8 cellular contexts compared by ENCODE assay signal in the genomic region with DNA sequence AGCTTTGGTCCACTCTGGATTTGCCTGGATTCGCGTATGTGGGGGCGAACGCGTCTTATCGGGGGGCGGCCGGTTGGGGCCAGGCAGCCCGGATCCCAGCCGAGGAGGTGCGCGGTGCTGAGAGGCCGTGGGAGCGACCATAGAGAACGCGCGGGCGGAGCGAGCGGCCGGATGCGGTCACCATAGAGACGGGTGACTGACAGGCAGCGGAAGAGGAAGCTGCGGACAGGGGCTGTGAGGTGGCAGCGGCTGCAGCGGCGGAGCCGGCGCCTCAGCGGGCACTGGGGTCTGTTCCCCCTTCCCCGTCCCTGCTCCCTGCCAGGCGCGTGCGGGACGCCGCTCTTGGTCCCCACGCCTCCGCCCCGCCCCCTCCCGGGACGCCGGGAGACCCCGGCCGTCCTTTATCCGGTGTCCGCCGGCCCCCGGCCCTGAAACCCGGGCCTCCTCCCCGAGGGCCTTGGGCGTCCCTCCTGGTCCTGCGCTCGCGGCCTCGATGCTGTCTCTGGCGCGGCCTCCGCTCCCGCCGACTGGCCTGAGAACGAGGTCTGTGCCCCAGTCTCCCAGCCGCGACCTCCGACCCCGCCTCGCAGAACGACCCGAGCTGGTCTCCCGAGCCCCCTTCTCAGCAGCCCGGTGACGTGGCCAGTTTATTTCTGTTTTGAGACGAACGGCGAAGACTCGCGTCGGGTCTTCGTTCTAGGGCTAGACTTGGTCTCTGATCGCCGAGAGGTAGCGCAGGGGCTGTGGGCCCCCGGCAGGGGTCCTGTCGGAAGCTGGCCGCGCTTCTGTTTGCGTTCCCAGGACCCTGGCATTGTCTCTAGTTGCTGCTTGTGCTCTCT. TPM values are rescaled to one million over a fixed set of nuclear protein-coding genes. Genes with fewer than 3 reads are reported as not detected.
DNase-seq lines count a peak whose midpoint lies in the region; ATAC-seq and TF ChIP-seq lines count a peak whose summit lies in the region.

A gene with protein sequence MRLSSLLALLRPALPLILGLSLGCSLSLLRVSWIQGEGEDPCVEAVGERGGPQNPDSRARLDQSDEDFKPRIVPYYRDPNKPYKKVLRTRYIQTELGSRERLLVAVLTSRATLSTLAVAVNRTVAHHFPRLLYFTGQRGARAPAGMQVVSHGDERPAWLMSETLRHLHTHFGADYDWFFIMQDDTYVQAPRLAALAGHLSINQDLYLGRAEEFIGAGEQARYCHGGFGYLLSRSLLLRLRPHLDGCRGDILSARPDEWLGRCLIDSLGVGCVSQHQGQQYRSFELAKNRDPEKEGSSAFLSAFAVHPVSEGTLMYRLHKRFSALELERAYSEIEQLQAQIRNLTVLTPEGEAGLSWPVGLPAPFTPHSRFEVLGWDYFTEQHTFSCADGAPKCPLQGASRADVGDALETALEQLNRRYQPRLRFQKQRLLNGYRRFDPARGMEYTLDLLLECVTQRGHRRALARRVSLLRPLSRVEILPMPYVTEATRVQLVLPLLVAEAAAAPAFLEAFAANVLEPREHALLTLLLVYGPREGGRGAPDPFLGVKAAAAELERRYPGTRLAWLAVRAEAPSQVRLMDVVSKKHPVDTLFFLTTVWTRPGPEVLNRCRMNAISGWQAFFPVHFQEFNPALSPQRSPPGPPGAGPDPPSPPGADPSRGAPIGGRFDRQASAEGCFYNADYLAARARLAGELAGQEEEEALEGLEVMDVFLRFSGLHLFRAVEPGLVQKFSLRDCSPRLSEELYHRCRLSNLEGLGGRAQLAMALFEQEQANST (plus strand): TSS at position 212 of the 839 bp plus-strand sequence. CDS start 1,529 bp downstream, outside the sequence.

- POLR2A ChIA-PET in activated CD4-positive, alpha-beta memory T cell treated with anti-CD3 and anti-CD28 coated beads for 36 hours (lab: Charles Lee), result interaction anchor here (0.6 to 3.1 kb wide), 2 partner anchors 11 to 215 kb away, joined by 3 to 19 read pairs; no protein-coding TSS in a partner anchor

- WGBS in lower leg skin, 2 donors, result 0% methylated on average over 26 to 29 of the region's 87 CpGs

- H3K4me3 ChIP-seq in lower leg skin (ENCODE audit: low read depth, poor library complexity, severe bottlenecking), result peak within 1 kb of the TSS; percentile 95

- H3K9me3 Mint-ChIP-seq in activated CD4-positive, alpha-beta memory T cell treated with anti-CD3 and anti-CD28 coated beads for 36 hours, result no peaks in the 10 kb centered on the region

- no peaks in the 10 kb centered on the region for H3K27me3 Mint-ChIP-seq in activated CD4-positive, alpha-beta memory T cell treated with anti-CD3 and anti-CD28 coated beads for 36 hours

- peaks cover 23% of the 10 kb centered on the region for H3K36me3 Mint-ChIP-seq in activated CD4-positive, alpha-beta memory T cell treated with anti-CD3 and anti-CD28 coated beads for 36 hours

- H3K4me1 Mint-ChIP-seq in activated CD4-positive, alpha-beta memory T cell treated with anti-CD3 and anti-CD28 coated beads for 36 hours (ENCODE audit: low read depth), result peaks cover 36% of the 10 kb centered on the region

- H3K27ac ChIP-seq in C4-2B, result peak within 1 kb of the TSS; percentile 83

- intact Hi-C loops in activated CD4-positive, alpha-beta memory T cell treated with anti-CD3 and anti-CD28 coated beads for 36 hours (cut with micrococcal nuclease), result loop anchor here (1.0 to 2.0 kb wide), 5 partner anchors 12 to 400 kb away; a partner anchor contains a TSS
- intact Hi-C loops in lower leg skin (cut with DNase I; ENCODE audit: low total_unique reads), result no loop called here

- H3K27ac Mint-ChIP-seq in activated CD4-positive, alpha-beta memory T cell treated with anti-CD3 and anti-CD28 coated beads for 36 hours, result peak within 1 kb of the TSS; percentile 99

- TF ChIP-seq CTCF in C4-2B (conservative IDR thresholded peaks at IDR 0.05), result no peak
- TF ChIP-seq CTCF in lower leg skin (IDR thresholded peaks at IDR 0.05), result no peak

- CTCF ChIA-PET in activated CD4-positive, alpha-beta memory T cell treated with anti-CD3 and anti-CD28 coated beads for 36 hours (lab: Charles Lee), result interaction anchor here (1.5 to 3.6 kb wide), 2 partner anchors 11 to 14 kb away, joined by 8 to 37 read pairs; no protein-coding TSS in a partner anchor

- DNase-seq in NCI-H774 (lab: John Stamatoyannopoulos, UW) (peak; percentile 76), dermis microvascular lymphatic vessel endothelial cell (ENCODE audit: low read depth in 2 of 2) (peak; percentile 72 to 92), lower leg skin (ENCODE audit: low spot score in 2 of 2) (peak; percentile 89 to 98)
- peak; percentile 95 for DNase-seq in activated CD4-positive, alpha-beta memory T cell treated with anti-CD3 and anti-CD28 coated beads for 36 hours
- DNase-seq in stimulated activated CD4-positive, alpha-beta T cell treated with anti-CD3 and anti-CD28 coated beads, Interleukin-4, amount 100 ng/mL, for 48 hours (ENCODE audit: low read depth in 2 of 2), result peak; percentile 82 to 91

- peak; percentile 94 for ATAC-seq in GM19324 (IDR thresholded peaks at IDR 0.05; ENCODE audit: low FRiP score, unreplicated experiment)
- ATAC-seq in HG03460 (IDR thresholded peaks at IDR 0.05; ENCODE audit: unreplicated experiment), result peak; percentile 97

- H3K4me3 Mint-ChIP-seq in activated CD4-positive, alpha-beta memory T cell treated with anti-CD3 and anti-CD28 coated beads for 36 hours, result peak within 1 kb of the TSS; percentile 100

- TF ChIP-seq POLR2A in lower leg skin (IDR thresholded peaks at IDR 0.05), result peak in 1 of 2 donors; percentile 34

RNA-seq across cellular contexts. Expression of the gene that starts here (rescaled TPM):
- 10 to 100 TPM; 33.6 to 34.2 TPM for total RNA-seq in activated CD4-positive, alpha-beta memory T cell treated with anti-CD3 and anti-CD28 coated beads for 36 hours
- total RNA-seq in dermis microvascular lymphatic vessel endothelial cell, result 29.4 and 45.1 TPM in 2 replicates
- 10 to 100 TPM; 15.4 to 32.2 (median 26.7) TPM for total RNA-seq in lower leg skin

Comparison
In these comparisons a context has a peak if more than half of its experiments do, and no peak if none do; other contexts are left out.
1. Peak in every context shown above with its lines: DNase-seq, ATAC-seq, H3K4me3 ChIP-seq and H3K27ac ChIP-seq.